Comparison of ENCODE assay signal across 8 cellular contexts in genomic region chr5:132215329-132215728, GRCh38. TPM values are rescaled to one million over a fixed set of nuclear protein-coding genes. Genes with fewer than 3 reads are reported as not detected.
A peak's percentile ranks its signal among the peaks of the same experiment; 100 is the strongest.
DNase-seq lines count a peak whose midpoint lies in the region; ATAC-seq and TF ChIP-seq lines count a peak whose summit lies in the region.

No MANE protein-coding gene starts in this region.

- intact Hi-C loops in body of pancreas (cut with DNase I) = no loop called here
- intact Hi-C loops in spleen (cut with DNase I; ENCODE audit: low total_unique reads) = no loop called here

- H3K27ac ChIP-seq in body of pancreas (peak overlapping the region; percentile 89 to 97 (median 93)), spleen (peak overlapping the region in 4 of 8 donors; percentile 42 to 71 (median 62))

- TF ChIP-seq POLR2A in body of pancreas (IDR thresholded peaks at IDR 0.05) (peak; percentile 60 to 76 (median 74)), spleen (IDR thresholded peaks at IDR 0.05) (no peak)

- TF ChIP-seq CTCF in HFF-Myc (IDR thresholded peaks at IDR 0.05; ENCODE audit: low read depth, low read length, missing control alignments) (no peak), body of pancreas (IDR thresholded peaks at IDR 0.05) (peak in 1 of 7 experiments; percentile 19), spleen (IDR thresholded peaks at IDR 0.05 in 8 of 11, conservative IDR thresholded peaks at IDR 0.05 in 3 of 11) (no peak)

- H3K4me3 ChIP-seq in HFF-Myc (replicated peaks; ENCODE audit: low read depth, low read length) = no peak overlapping the region
- no peak overlapping the region for H3K4me3 ChIP-seq in body of pancreas
- no peak overlapping the region for H3K4me3 ChIP-seq in spleen

- DNase-seq in HFF-Myc (ENCODE audit: extremely low read depth, low read depth) (peak; percentile 91), body of pancreas (peak; percentile 97 to 99 (median 98)), iris pigment epithelial cell (ENCODE audit: low read depth) (peak; percentile 98), spleen (peak; percentile 74), NCI-H2081 (lab: John Stamatoyannopoulos, UW) (no peak), 8988T (no peak), ecto neural progenitor cell (ENCODE audit: low spot score) (no peak)

- 4 to 30% methylated on average over 5 of the region's 5 CpGs for WGBS in body of pancreas, 2 donors
- 64 to 92% (median 78%) methylated on average over 5 of the region's 5 CpGs for WGBS in spleen, 5 donors

- H3K4me1 ChIP-seq in body of pancreas (peaks cover 57% of the 10 kb centered on the region), spleen (no peaks in the 10 kb centered on the region)

- H3K27me3 ChIP-seq in body of pancreas (no peaks in the 10 kb centered on the region), spleen (replicated peaks in 1 of 7) (no peaks in the 10 kb centered on the region)

- peak; percentile 99 for ATAC-seq in body of pancreas
- no peak for ATAC-seq in GM21381 (IDR thresholded peaks at IDR 0.05; ENCODE audit: unreplicated experiment)

- no peaks in the 10 kb centered on the region for H3K9me3 ChIP-seq in body of pancreas
- H3K9me3 ChIP-seq in spleen = no peaks in the 10 kb centered on the region

- H3K36me3 ChIP-seq in body of pancreas (replicated peaks in 1 of 2; ENCODE audit: insufficient read depth in 1 of 2, low read depth in 2 of 2) = peaks cover 0 to 9% of the 10 kb centered on the region in 2 donors
- peaks cover 0 to 44% (median 0%) of the 10 kb centered on the region in 6 donors for H3K36me3 ChIP-seq in spleen

RNA-seq across cellular contexts. Expression of gene P4HA2, which starts 12.3 kb away (rescaled TPM):
- total RNA-seq in body of pancreas = 10 to 100 TPM; 32.3 to 57.9 TPM
- total RNA-seq in spleen = 10 to 100 TPM in 6 of 7 donors, 1 to 10 TPM in 1; 8.2 to 38.1 (median 15.6) TPM
- 1 to 10 TPM; 2.7 to 4.8 (median 4.1) TPM for polyA plus RNA-seq in spleen

RNA-seq across cellular contexts. Expression of gene PDLIM4, which starts 42.2 kb away (rescaled TPM):
- total RNA-seq in body of pancreas = 1 to 10 TPM; 4.2 to 4.3 TPM
- total RNA-seq in spleen = 10 to 100 TPM in 1 of 7 donors, 1 to 10 TPM in 6; 3.5 to 17.4 (median 9.0) TPM
- polyA plus RNA-seq in spleen = 10 to 100 TPM in 1 of 3 donors, 1 to 10 TPM in 2; 7.5 to 16.9 (median 9.0) TPM

Comparison
In these comparisons a context has a peak if more than half of its experiments do, and no peak if none do; other contexts are left out.
1. DNase-seq: peak in HFF-Myc (single experiment), body of pancreas (4 of 4), iris pigment epithelial cell (single experiment) and spleen (single experiment); none in NCI-H2081 (0 of 2), 8988T (single experiment) and ecto neural progenitor cell (single experiment).
2. POLR2A ChIP-seq: peak in body of pancreas (3 of 3); none in spleen (0 of 3).